Comparison of ENCODE assay signal across 24 cellular contexts in the genomic region with DNA sequence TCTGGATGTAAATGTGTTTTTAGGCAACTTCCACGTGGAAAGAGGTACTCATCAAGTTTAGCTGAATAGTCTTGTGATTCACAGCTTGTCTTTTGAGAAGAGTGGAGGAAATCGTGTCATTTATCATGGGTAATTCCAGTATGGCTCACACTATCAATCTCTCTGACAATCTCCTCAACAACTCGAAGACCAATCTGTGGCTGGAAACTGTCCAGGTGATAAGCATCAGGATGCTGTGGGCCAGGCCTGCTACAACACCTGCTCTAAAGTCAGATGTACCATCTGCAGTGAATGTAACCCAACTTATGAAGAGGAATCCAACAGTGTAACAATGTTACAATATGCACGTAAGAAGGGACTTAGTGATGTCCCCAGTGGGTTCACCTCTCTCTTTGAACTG.
DNase-seq lines count a peak whose midpoint lies in the region; ATAC-seq and TF ChIP-seq lines count a peak whose summit lies in the region.
"Had no signal": no experiment of that assay in that cellular context is flagged by ENCODE, and none has a peak within 500 bp of the region (broad histone marks: within the 10 kb centered on the region; RNA-seq: fewer than 3 reads in every experiment).

No MANE protein-coding gene starts in this region.

- H3K79me2 ChIP-seq in SK-N-SH (ENCODE audit: insufficient read depth) = no peaks in the 10 kb centered on the region

- CTCF ChIA-PET in SK-N-SH (lab: Yijun Ruan, JAX) = no interaction called here

- no peaks in the 10 kb centered on the region; the same call in 1 of the 2 replicates for H3K9me2 ChIP-seq in SK-N-SH

- H3K36me3 ChIP-seq in SK-N-SH (replicated peaks in 1 of 2; ENCODE audit: control insufficient read depth in 1 of 2, insufficient read depth in 2 of 2, low read length in 1 of 2) = no peaks in the 10 kb centered on the region

- 17% methylated on average over 4 of the region's 4 CpGs for WGBS in SK-N-SH (ENCODE audit: low lambda C conversion rate)

- no peak overlapping the region for H3K9ac ChIP-seq in SK-N-SH
- H3K9ac ChIP-seq: GM23248 had no signal

- no peaks in the 10 kb centered on the region for H3F3A ChIP-seq in SK-N-SH (replicated peaks; ENCODE audit: insufficient read depth)

- peaks cover 4% of the 10 kb centered on the region; the same call in 1 of the 2 replicates for H3K9me3 ChIP-seq in SK-N-SH

- TF ChIP-seq EP300 in SK-N-SH (IDR thresholded peaks at IDR 0.05; ENCODE audit: borderline replicate concordance in 1 of 2, low read depth in 1 of 2, low read length in 1 of 2) = no peak

- no peak for TF ChIP-seq RAD21 in SK-N-SH (IDR thresholded peaks at IDR 0.05; ENCODE audit: low read length)

- no peak overlapping the region for H3K4me2 ChIP-seq in SK-N-SH
- H3K4me2 ChIP-seq: PC-9 had no signal

- ATAC-seq in SK-N-SH treated with all-trans-retinoic acid at 6 μM for 48 hours = no peak

- DNase-seq in SK-N-SH = no peak
- peak; percentile 4 for DNase-seq in stimulated activated CD4-positive, alpha-beta T cell treated with anti-CD3 and anti-CD28 coated beads, Interleukin-15, amount 100 ng/mL, for 24 hours
- DNase-seq in stimulated activated CD4-positive, alpha-beta T cell treated with anti-CD3 and anti-CD28 coated beads, Interleukin-2, amount 100 ng/mL, for 24 hours = no peak
- peak; percentile 75 for DNase-seq in NCI-H2171 treated with DMSO at 0.1 percent for 48 hours (lab: John Stamatoyannopoulos, UW)
- no peak for DNase-seq in SKM-1 (lab: John Stamatoyannopoulos, UW; ENCODE audit: unreplicated experiment)
- no peak for DNase-seq in posterior vena cava (ENCODE audit: low spot score)
- DNase-seq: CD4-positive, CD25-positive, alpha-beta regulatory T cell; COR-L47; GM23248; H9; HFFc6; KBM-7; MM.1S; NCI-H1048; NCI-H1436 treated with DMSO at 0.1 percent for 48 hours; NCI-H2029 treated with DMSO at 0.1 percent for 48 hours; NCI-H446 treated with DMSO at 0.1 percent for 48 hours; NCI-H526 treated with DMSO at 0.1 percent for 48 hours; PC-9; RPMI8226; SHP77; T-helper 1 cell had no signal

- H4K20me1 ChIP-seq in SK-N-SH (ENCODE audit: insufficient read depth) = no peaks in the 10 kb centered on the region

- peaks cover 0 to 2% of the 10 kb centered on the region in 2 experiments; a peak in 1 of 4 replicates for H3K4me1 ChIP-seq in SK-N-SH (ENCODE audit: control insufficient read depth in 1 of 2, insufficient read depth in 2 of 2, low read depth in 1 of 2, low read length in 1 of 2)

- POLR2A ChIA-PET in SK-N-SH (lab: Yijun Ruan, JAX) = no interaction called here

- no peaks in the 10 kb centered on the region for H3K27me3 ChIP-seq in SK-N-SH (ENCODE audit: insufficient read depth)

- H3K27ac ChIP-seq in SK-N-SH (ENCODE audit: low read depth in 2 of 2, low read length in 1 of 2) = no peak overlapping the region
- H3K27ac ChIP-seq: GM23248, PC-9, SK-N-MC had no signal

- intact Hi-C loops in posterior vena cava (cut with DNase I) = no loop called here

- TF ChIP-seq CTCF in SK-N-SH (IDR thresholded peaks at IDR 0.05) = no peak

- no peak overlapping the region for H3K4me3 ChIP-seq in SK-N-SH (ENCODE audit: low read depth in 2 of 2, low read length in 1 of 2)
- H3K4me3 ChIP-seq: GM23248, PC-9, SK-N-MC had no signal

- no peak overlapping the region for H2AFZ ChIP-seq in SK-N-SH (ENCODE audit: low read depth)
- H2AFZ ChIP-seq: GM23248, PC-9 had no signal

TF ChIP-seq in SK-N-SH, 30 proteins besides CTCF, POLR2A, EP300 and RAD21:
- 0 out of 2 replicates have a peak, but pooled peaks have one; percentile 8 for TF ChIP-seq GATA2 (CRISPR knock-in tag; IDR thresholded peaks at IDR 0.05)
- TF ChIP-seq SIN3A (IDR thresholded peaks at IDR 0.05; ENCODE audit: borderline replicate concordance, low read depth, low read length) = no peak

TF ChIP-seq in SK-N-SH treated with all-trans-retinoic acid at 6 μM for 48 hours, 23 proteins besides CTCF, POLR2A, EP300 and RAD21:
- no peak for TF ChIP-seq ZC3H10 (CRISPR knock-in tag; IDR thresholded peaks at IDR 0.05)
- no peak for TF ChIP-seq ZFP30 (CRISPR knock-in tag; IDR thresholded peaks at IDR 0.05)
- TF ChIP-seq SNAI2 (CRISPR knock-in tag; IDR thresholded peaks at IDR 0.05) = no peak
TF ChIP-seq in SK-N-SH treated with all-trans-retinoic acid at 6 μM for 48 hours: peak in this region for 0.

Comparison
In these comparisons a context has a peak if more than half of its experiments do, and no peak if none do; other contexts are left out.
1. DNase-seq: peak in stimulated activated CD4-positive, alpha-beta T cell treated with anti-CD3 and anti-CD28 coated beads, Interleukin-15, amount 100 ng/mL, for 24 hours (single experiment) and NCI-H2171 treated with DMSO at 0.1 percent for 48 hours (single experiment); none in SK-N-SH (single experiment), stimulated activated CD4-positive, alpha-beta T cell treated with anti-CD3 and anti-CD28 coated beads, Interleukin-2, amount 100 ng/mL, for 24 hours (0 of 2), SKM-1 (single experiment) and posterior vena cava (single experiment).